Comparison of ENCODE assay signal across 1 cellular context in genomic region chr9:108762348-108763055, GRCh38.
TF ChIP-seq lines count a peak whose summit lies in the region.

No MANE protein-coding gene starts in this region.

TF ChIP-seq in H1, 55 proteins besides CTCF, POLR2A, EP300 and RAD21 (continued from another document):
- TF ChIP-seq RNF2 (IDR thresholded peaks at IDR 0.05; ENCODE audit: borderline replicate concordance, low read depth, low read length, missing control alignments, poor library complexity, severe bottlenecking) (no peak), TEAD4 (IDR thresholded peaks at IDR 0.05; ENCODE audit: low read depth, low read length) (no peak), YY1 (IDR thresholded peaks at IDR 0.05; ENCODE audit: low read depth, low read length) (no peak), RFX5 (IDR thresholded peaks at IDR 0.05; ENCODE audit: borderline replicate concordance, low read depth, low read length) (no peak)
TF ChIP-seq in H1: peak in this region for 0.
